Comparison of ENCODE assay signal across 21 cellular contexts in the genomic region with DNA sequence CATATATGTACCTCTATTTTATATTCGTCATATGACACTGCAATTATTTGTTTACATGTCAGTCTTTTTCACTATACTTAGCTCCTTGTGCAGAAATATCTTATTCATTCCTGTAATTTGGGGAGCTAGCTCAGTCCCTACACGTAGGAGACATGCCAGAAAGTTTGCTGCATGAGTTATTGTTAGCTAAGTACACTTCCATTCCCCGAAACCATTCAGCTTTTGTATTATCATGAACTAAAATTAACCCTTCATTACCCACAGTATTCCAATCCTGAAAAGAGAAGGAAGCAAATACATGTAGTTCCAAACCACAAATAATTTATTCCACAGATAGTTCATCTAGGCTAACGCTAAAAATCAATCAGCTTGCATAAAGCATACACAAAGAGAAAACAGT. TPM values are rescaled to one million over a fixed set of nuclear protein-coding genes. Genes with fewer than 3 reads are reported as not detected.
DNase-seq lines count a peak whose midpoint lies in the region; ATAC-seq, FAIRE-seq and TF ChIP-seq lines count a peak whose summit lies in the region.
"Had no signal": no experiment of that assay in that cellular context is flagged by ENCODE, and none has a peak within 500 bp of the region (broad histone marks: within the 10 kb centered on the region; RNA-seq: fewer than 3 reads in every experiment).

No MANE protein-coding gene starts in this region.

- no peak overlapping the region for H3K27ac ChIP-seq in OCI-LY7 (ENCODE audit: low read depth, low read length, poor library complexity, severe bottlenecking)
- no peak overlapping the region for H3K27ac ChIP-seq in HepG2 (ENCODE audit: extremely low read length, insufficient read depth, low read length)
- no peak overlapping the region for H3K27ac ChIP-seq in pancreas
- no peak overlapping the region for H3K27ac ChIP-seq in substantia nigra (ENCODE audit: low read depth, low read length, poor library complexity, severe bottlenecking)
- H3K27ac ChIP-seq: HL-60 had no signal

- H3K27me3 ChIP-seq in HepG2 (ENCODE audit: control insufficient read depth in 1 of 2, insufficient read depth in 2 of 2, low read length in 2 of 2) (no peaks in the 10 kb centered on the region), pancreas (no peaks in the 10 kb centered on the region)
- H3K27me3 ChIP-seq: BE2C had no signal

- no peak for TF ChIP-seq RAD21 in HepG2 (CRISPR knock-in tag; IDR thresholded peaks at IDR 0.05)

- H3K9me2 ChIP-seq in OCI-LY7 (ENCODE audit: insufficient read depth, low read length): no peaks in the 10 kb centered on the region

- H3K4me2 ChIP-seq in OCI-LY7 (ENCODE audit: low read length) (no peak overlapping the region), HepG2 (ENCODE audit: low read depth, low read length) (no peak overlapping the region)

- no peaks in the 10 kb centered on the region for H3K79me2 ChIP-seq in OCI-LY7 (ENCODE audit: insufficient read depth, low read depth, low read length)
- peaks cover 2% of the 10 kb centered on the region for H3K79me2 ChIP-seq in HepG2 (ENCODE audit: insufficient read depth, low read length)

- no peak for TF ChIP-seq CTCF in OCI-LY7 (conservative IDR thresholded peaks at IDR 0.05; ENCODE audit: low read length)
- TF ChIP-seq CTCF in HepG2 (CRISPR knock-in tag; IDR thresholded peaks at IDR 0.05): no peak
- no peak for TF ChIP-seq CTCF in pancreas (IDR thresholded peaks at IDR 0.05)

- TF ChIP-seq EP300 in HepG2 (IDR thresholded peaks at IDR 0.05; ENCODE audit: low read depth in 2 of 2, low read length in 2 of 2) (no peak), HepG2 (CRISPR knock-in tag; IDR thresholded peaks at IDR 0.05; ENCODE audit: borderline replicate concordance) (no peak)

- H4K20me1 ChIP-seq in OCI-LY7 (ENCODE audit: insufficient read depth, low read length) (no peaks in the 10 kb centered on the region; the same call in 1 of the 2 replicates), HepG2 (ENCODE audit: insufficient read depth, low read length) (no peaks in the 10 kb centered on the region)

- H3K9ac ChIP-seq in HepG2 (ENCODE audit: insufficient read depth, low read depth, low read length): no peak overlapping the region

- no peaks in the 10 kb centered on the region for H3K4me1 ChIP-seq in OCI-LY7 (ENCODE audit: insufficient read depth, low read length, poor library complexity, severe bottlenecking)
- H3K4me1 ChIP-seq in HepG2 (ENCODE audit: insufficient read depth, low read length): peaks cover 17% of the 10 kb centered on the region
- H3K4me1 ChIP-seq in pancreas: peaks cover 8 to 21% (median 17%) of the 10 kb centered on the region in 3 donors

- H3K36me3 ChIP-seq in OCI-LY7 (ENCODE audit: insufficient read depth, low read length) (peaks cover 91% of the 10 kb centered on the region), HepG2 (replicated peaks in 1 of 2; ENCODE audit: control insufficient read depth in 1 of 2, insufficient read depth in 2 of 2, low read length in 2 of 2) (peaks cover 6 to 34% of the 10 kb centered on the region in 2 experiments), pancreas (peaks cover 0 to 8% (median 5%) of the 10 kb centered on the region in 3 donors)

- intact Hi-C loops in OCI-LY7 (cut with micrococcal nuclease; ENCODE audit: unreplicated experiment): no loop called here
- intact Hi-C loops in HepG2 (cut with micrococcal nuclease; ENCODE audit: unreplicated experiment): loop anchor here (10.0 kb wide), 1 partner anchor 565 kb away; no protein-coding TSS in a partner anchor
- intact Hi-C loops in pancreas (cut with DNase I): no loop called here

- no peak for TF ChIP-seq POLR2A in HepG2 (IDR thresholded peaks at IDR 0.05; ENCODE audit: insufficient read depth in 1 of 2, low read depth in 2 of 2, low read length in 2 of 2)

- in situ Hi-C loops in HepG2 (cut with HindIII; ENCODE audit: extremely low pct_ligation_motif_present, low pct_unique_long_range_greater_than_20kb): loop anchor here (10.0 kb wide), 2 partner anchors 75 to 485 kb away; no protein-coding TSS in a partner anchor

- POLR2A ChIA-PET in OCI-LY7 (lab: Charles Lee) (interaction anchor here (0.6 to 2.7 kb wide), 6 partner anchors 9 to 265 kb away, joined by 3 to 27 read pairs (median 3); a partner anchor contains a TSS), HepG2 (lab: Yijun Ruan, JAX) (interaction anchor here (1.9 kb wide), 1 partner anchor 10 kb away, joined by 20 read pairs; a partner anchor contains a TSS)

- H3K9me3 ChIP-seq in OCI-LY7 (ENCODE audit: low read length) (no peaks in the 10 kb centered on the region), HepG2 (ENCODE audit: low read length) (no peaks in the 10 kb centered on the region), pancreas (no peaks in the 10 kb centered on the region)
- H3K9me3 ChIP-seq: BE2C had no signal

- BruUV-seq in OCI-LY7 (replicated peaks; lab: Mats Ljungman, UMichigan) (TSS peak; percentile 7), HepG2 (replicated peaks; lab: Mats Ljungman, UMichigan) (no TSS peak)

- ATAC-seq in HepG2 (no peak), pancreas (peak; percentile 46 to 88 (median 80))
- ATAC-seq: CD8-positive, alpha-beta T cell had no signal

- 88% methylated on average over 4 of the region's 4 CpGs for WGBS in HepG2 (ENCODE audit: low lambda C conversion rate)
- 10 to 12% methylated on average over 4 of the region's 4 CpGs for WGBS in pancreas, 2 donors

- no peak for FAIRE-seq in HepG2 (lab: Jason Lieb, UNC)
- FAIRE-seq in pancreas (lab: Jason Lieb, UNC): no peak
- FAIRE-seq: D721Med, G401.6, H1 had no signal

- CTCF ChIA-PET in OCI-LY7 (lab: Charles Lee; ENCODE audit: unreplicated experiment): interaction anchor here (1.4 kb wide), 1 partner anchor 9 kb away, joined by 3 read pairs; no protein-coding TSS in a partner anchor
- CTCF ChIA-PET in HepG2 (lab: Yijun Ruan, JAX; ENCODE audit: low intra/inter-chr PET ratio, low total read pairs): no interaction called here

- H3K4me3 ChIP-seq in OCI-LY7 (ENCODE audit: low read depth, low read length, poor library complexity, severe bottlenecking) (no peak overlapping the region), HepG2 (replicated peaks in 1 of 3; ENCODE audit: insufficient read depth in 1 of 3, low read depth in 2 of 3, low read length in 3 of 3) (no peak overlapping the region), pancreas (no peak overlapping the region)

- DNase-seq in OCI-LY7 (ENCODE audit: low spot score): no peak
- DNase-seq in astrocyte of the hippocampus (ENCODE audit: low read depth, low spot score): peak; percentile 50
- no peak for DNase-seq in HepG2 (ENCODE audit: low spot score)
- no peak for DNase-seq in pancreas
- DNase-seq in RKO (ENCODE audit: low spot score): no peak
- no peak for DNase-seq in putamen (ENCODE audit: low spot score)
- no peak for DNase-seq in substantia nigra (lab: John Stamatoyannopoulos, UW)
- no peak for DNase-seq in NCI-H1436 (lab: John Stamatoyannopoulos, UW)
- DNase-seq: BE2C; CD8-positive, alpha-beta T cell; DMS79 treated with DMSO at 0.1 percent for 48 hours; HFFc6; KG1; NCI-H1092 treated with DMSO at 0.1 percent for 48 hours; NCI-H187; NCI-H774; SHP77 treated with DMSO at 0.1 percent for 48 hours had no signal

- H2AFZ ChIP-seq in OCI-LY7 (ENCODE audit: low read length): no peak overlapping the region
- H2AFZ ChIP-seq in HepG2 (ENCODE audit: low read length): no peak overlapping the region

TF ChIP-seq in HepG2, 621 proteins besides CTCF, POLR2A, EP300 and RAD21:
- no peak for TF ChIP-seq HMGA1 (CRISPR knock-in tag; conservative IDR thresholded peaks at IDR 0.05)
- TF ChIP-seq ZNF652 (CRISPR knock-in tag; IDR thresholded peaks at IDR 0.05; ENCODE audit: borderline replicate concordance, low read depth): peak; percentile 74
- TF ChIP-seq, protein P1, sequence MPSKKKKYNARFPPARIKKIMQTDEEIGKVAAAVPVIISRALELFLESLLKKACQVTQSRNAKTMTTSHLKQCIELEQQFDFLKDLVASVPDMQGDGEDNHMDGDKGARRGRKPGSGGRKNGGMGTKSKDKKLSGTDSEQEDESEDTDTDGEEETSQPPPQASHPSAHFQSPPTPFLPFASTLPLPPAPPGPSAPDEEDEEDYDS (CRISPR knock-in tag; IDR thresholded peaks at IDR 0.05): no peak

RNA-seq across cellular contexts. Expression of a gene that starts 10.2 kb away (rescaled TPM):
- 18.7 and 21.9 TPM in 2 replicates for total RNA-seq in OCI-LY7 (2014; rRNA removed; shearing (Covaris generic))
- total RNA-seq in OCI-LY7 (2022) (40.9 and 49.3 TPM in 2 replicates), HepG2 (2016; rRNA removed; fragmentation: Illumina TruSeq; extraction: Trizol) (20.7 and 21.9 TPM in 2 replicates), pancreas (10 to 100 TPM; 11.2 to 17.0 (median 12.2) TPM)
- 7.2 and 7.4 TPM in 2 replicates for total RNA-seq in HepG2 (2016; cell fraction: cytosol; rRNA removed; fragmentation: Illumina TruSeq; extraction: Trizol; ENCODE audit: low read depth)
- 21.0 and 24.2 TPM in 2 replicates for total RNA-seq in HepG2 (2016; cell fraction: insoluble cytoplasmic fraction; rRNA removed; fragmentation: Illumina TruSeq; extraction: Trizol)
- 6.5 and 6.8 TPM in 2 replicates for total RNA-seq in HepG2 (2016; cell fraction: membrane; rRNA removed; fragmentation: Illumina TruSeq; extraction: Trizol)
- total RNA-seq in HepG2 (2016; cell fraction: nucleus; rRNA removed; fragmentation: Illumina TruSeq; extraction: Trizol): 39.5 and 40.0 TPM in 2 replicates
- polyA plus RNA-seq in HepG2 (2011; rRNA removed) (6.9 and 7.3 TPM in 2 replicates), pancreas (10 to 100 TPM in 1 of 2 donors, 1 to 10 TPM in 1; 7.2 to 10.7 TPM)
- 1.9 and 2.8 TPM in 2 replicates for polyA plus RNA-seq in HepG2 (2011; cell fraction: cytosol; rRNA removed)
- polyA plus RNA-seq in HepG2 (2011; cell fraction: nucleus; rRNA removed): 14.0 and 21.4 TPM in 2 replicates
- 9.3 and 12.6 TPM in 2 replicates for polyA plus RNA-seq in HepG2 (2012)
- 1.2 and 1.7 TPM in 2 replicates for polyA plus RNA-seq in HepG2 (2016; cell fraction: cytosol; fragmentation: Illumina TruSeq; extraction: Trizol; ENCODE audit: low read depth)
- 17.1 and 20.0 TPM in 2 replicates for polyA plus RNA-seq in HepG2 (2016; cell fraction: insoluble cytoplasmic fraction; fragmentation: Illumina TruSeq; extraction: Trizol; ENCODE audit: low read depth)
- 2.4 and 2.8 TPM in 2 replicates for polyA plus RNA-seq in HepG2 (2016; cell fraction: membrane; fragmentation: Illumina TruSeq; extraction: Trizol; ENCODE audit: low read depth)
- 30.7 and 35.3 TPM in 2 replicates for polyA plus RNA-seq in HepG2 (2016; cell fraction: nucleus; fragmentation: Illumina TruSeq; extraction: Trizol; ENCODE audit: insufficient read depth, low read depth)
- 4.0 and 4.6 TPM in 2 replicates for polyA minus RNA-seq in HepG2 (2011; rRNA and poly(A)+ RNA removed; ENCODE audit: low replicate concordance)
- 2.9 and 3.2 TPM in 2 replicates for polyA minus RNA-seq in HepG2 (2011; cell fraction: cytosol; rRNA and poly(A)+ RNA removed)
- 55.5 and 58.1 TPM in 2 replicates for polyA minus RNA-seq in HepG2 (2011; cell fraction: nucleus; rRNA and poly(A)+ RNA removed)
